1 cellular context compared by ENCODE assay signal in genomic region chr10:51955696-51956095, GRCh38.
TF ChIP-seq lines count a peak whose summit lies in the region.

No MANE protein-coding gene starts in this region.

TF ChIP-seq in SK-N-SH, 30 proteins besides CTCF, POLR2A, EP300 and RAD21 (continued from another document):
- no peak for TF ChIP-seq MEF2A (IDR thresholded peaks at IDR 0.05; ENCODE audit: borderline replicate concordance, low read depth)
- TF ChIP-seq NRF1 (IDR thresholded peaks at IDR 0.05; ENCODE audit: low read depth, low read length): no peak
- TF ChIP-seq FOXM1 (IDR thresholded peaks at IDR 0.05; ENCODE audit: low read depth): no peak
- TF ChIP-seq NFIC (IDR thresholded peaks at IDR 0.05; ENCODE audit: borderline replicate concordance): no peak
- TF ChIP-seq, protein P1, sequence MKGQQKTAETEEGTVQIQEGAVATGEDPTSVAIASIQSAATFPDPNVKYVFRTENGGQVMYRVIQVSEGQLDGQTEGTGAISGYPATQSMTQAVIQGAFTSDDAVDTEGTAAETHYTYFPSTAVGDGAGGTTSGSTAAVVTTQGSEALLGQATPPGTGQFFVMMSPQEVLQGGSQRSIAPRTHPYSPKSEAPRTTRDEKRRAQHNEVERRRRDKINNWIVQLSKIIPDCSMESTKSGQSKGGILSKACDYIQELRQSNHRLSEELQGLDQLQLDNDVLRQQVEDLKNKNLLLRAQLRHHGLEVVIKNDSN (IDR thresholded peaks at IDR 0.05; ENCODE audit: borderline replicate concordance, low read depth): no peak
